ENCODE assay signal across 8 cellular contexts in genomic region chr13:20903164-20903475, GRCh38. TPM values are rescaled to one million over a fixed set of nuclear protein-coding genes. Genes with fewer than 3 reads are reported as not detected.
A peak's percentile ranks its signal among the peaks of the same experiment; 100 is the strongest.
DNase-seq lines count a peak whose midpoint lies in the region; ATAC-seq and TF ChIP-seq lines count a peak whose summit lies in the region.

No MANE protein-coding gene starts in this region.

- DNase-seq in AG04450 (ENCODE audit: low read depth, low spot score), result no peak
- no peak for DNase-seq in Karpas-422
- no peak for DNase-seq in colonic mucosa
- DNase-seq in naive B cell, result no peak
- DNase-seq in NCI-H2171 treated with DMSO at 0.1 percent for 48 hours (lab: John Stamatoyannopoulos, UW), result no peak
- DNase-seq in cerebellum (ENCODE audit: low spot score), result no peak
- no peak for DNase-seq in Kasumi-1 (lab: John Stamatoyannopoulos, UW)

- H3K4me2 ChIP-seq in Karpas-422 (ENCODE audit: low read depth, low read length, poor library complexity, severe bottlenecking), result peak overlapping the region; percentile 83

- H3K4me3 Mint-ChIP-seq in naive B cell, result peak overlapping the region; percentile 92 to 100 (median 94)

- H4K20me1 ChIP-seq in Karpas-422 (ENCODE audit: insufficient read depth, low read depth, low read length), result peaks cover 4% of the 10 kb centered on the region; the same call in 1 of the 2 replicates

- CTCF ChIA-PET in AG04450 (lab: Charles Lee), result no interaction called here

- peaks cover 44% of the 10 kb centered on the region for H3K79me2 ChIP-seq in Karpas-422 (ENCODE audit: low read length)

- intact Hi-C loops in colonic mucosa (cut with DNase I), result no loop called here

- H3K9me2 ChIP-seq in Karpas-422 (replicated peaks; ENCODE audit: insufficient read depth, low read length), result no peaks in the 10 kb centered on the region

- H3K4me1 ChIP-seq in Karpas-422 (ENCODE audit: low read length) (peaks cover 18% of the 10 kb centered on the region), colonic mucosa (no peaks in the 10 kb centered on the region)

- no peaks in the 10 kb centered on the region for H3K36me3 Mint-ChIP-seq in naive B cell

- H3K9me3 ChIP-seq in AG04450 (ENCODE audit: control insufficient read depth, insufficient read depth, low read length) (peaks cover 4% of the 10 kb centered on the region; the same call in 1 of the 2 replicates), Karpas-422 (ENCODE audit: low read length) (no peaks in the 10 kb centered on the region), colonic mucosa (no peaks in the 10 kb centered on the region)

- peak overlapping the region; percentile 73 for H3K27ac ChIP-seq in AG04450 (ENCODE audit: low read depth, low read length)
- H3K27ac ChIP-seq in Karpas-422 (ENCODE audit: low read length), result peak overlapping the region; percentile 40; the same call in 1 of the 2 replicates
- peak overlapping the region; percentile 62 for H3K27ac ChIP-seq in colonic mucosa

- peak overlapping the region; percentile 97 for H2AFZ ChIP-seq in Karpas-422 (ENCODE audit: low read length)

- peaks cover 9 to 44% (median 20%) of the 10 kb centered on the region in 3 donors for H3K4me1 Mint-ChIP-seq in naive B cell

- H3K27me3 Mint-ChIP-seq in naive B cell, result peaks cover 0 to 6% (median 0%) of the 10 kb centered on the region in 3 donors

- peak overlapping the region; percentile 89 for H3K9ac ChIP-seq in Karpas-422 (ENCODE audit: low read length)
- H3K9ac ChIP-seq in colonic mucosa (ENCODE audit: low read depth in 2 of 2, low read length in 2 of 2), result peak overlapping the region; percentile 70 to 94

- ATAC-seq in naive B cell (ENCODE audit: low read depth in 2 of 2), result no peak
- no peak for ATAC-seq in HG03159 (IDR thresholded peaks at IDR 0.05; ENCODE audit: unreplicated experiment)

- no peaks in the 10 kb centered on the region for H3K9me3 Mint-ChIP-seq in naive B cell

- TF ChIP-seq CTCF in AG04450 (IDR thresholded peaks at IDR 0.05; ENCODE audit: low read depth, low read length), result no peak
- no peak for TF ChIP-seq CTCF in colonic mucosa (IDR thresholded peaks at IDR 0.05)

- H3K27me3 ChIP-seq in AG04450 (ENCODE audit: control insufficient read depth, insufficient read depth, low read length), result peaks cover 2% of the 10 kb centered on the region
- H3K27me3 ChIP-seq in Karpas-422 (ENCODE audit: low read length), result no peaks in the 10 kb centered on the region
- H3K27me3 ChIP-seq in colonic mucosa, result no peaks in the 10 kb centered on the region

- H3K27ac Mint-ChIP-seq in naive B cell, result peak overlapping the region; percentile 79 to 99 (median 97)

- POLR2A ChIA-PET in AG04450 (lab: Yijun Ruan, JAX), result no interaction called here

- H3K4me3 ChIP-seq in AG04450 (ENCODE audit: low read depth, low read length) (peak overlapping the region; percentile 94), Karpas-422 (ENCODE audit: low read length) (peak overlapping the region; percentile 90), colonic mucosa (peak overlapping the region; percentile 95)

- peaks cover 14% of the 10 kb centered on the region; the same call in 1 of the 2 replicates for H3K36me3 ChIP-seq in Karpas-422 (ENCODE audit: insufficient read depth, low read length)
- no peaks in the 10 kb centered on the region for H3K36me3 ChIP-seq in colonic mucosa

RNA-seq across cellular contexts. Expression of gene XPO4, which starts 0.6 kb away (rescaled TPM):
- polyA plus RNA-seq in AG04450 (2011; rRNA removed) (10.9 and 14.4 TPM in 2 replicates), naive B cell (ENCODE audit: low read depth in 6 of 6) (10 to 100 TPM in 1 of 6 donors, 1 to 10 TPM in 5; 4.0 to 10.1 (median 6.7) TPM)
- polyA minus RNA-seq in AG04450 (2011; rRNA and poly(A)+ RNA removed), result 13.1 and 25.0 TPM in 2 replicates
- total RNA-seq in Karpas-422 (2014; rRNA removed; shearing (Covaris generic); ENCODE audit: low replicate concordance), result 17.4 and 36.3 TPM in 2 replicates
- total RNA-seq in colonic mucosa (10 to 100 TPM in 1 of 2 donors, 1 to 10 TPM in 1; 9.1 to 18.2 TPM), cerebellum (33.5 TPM)
